In the genomic region with DNA sequence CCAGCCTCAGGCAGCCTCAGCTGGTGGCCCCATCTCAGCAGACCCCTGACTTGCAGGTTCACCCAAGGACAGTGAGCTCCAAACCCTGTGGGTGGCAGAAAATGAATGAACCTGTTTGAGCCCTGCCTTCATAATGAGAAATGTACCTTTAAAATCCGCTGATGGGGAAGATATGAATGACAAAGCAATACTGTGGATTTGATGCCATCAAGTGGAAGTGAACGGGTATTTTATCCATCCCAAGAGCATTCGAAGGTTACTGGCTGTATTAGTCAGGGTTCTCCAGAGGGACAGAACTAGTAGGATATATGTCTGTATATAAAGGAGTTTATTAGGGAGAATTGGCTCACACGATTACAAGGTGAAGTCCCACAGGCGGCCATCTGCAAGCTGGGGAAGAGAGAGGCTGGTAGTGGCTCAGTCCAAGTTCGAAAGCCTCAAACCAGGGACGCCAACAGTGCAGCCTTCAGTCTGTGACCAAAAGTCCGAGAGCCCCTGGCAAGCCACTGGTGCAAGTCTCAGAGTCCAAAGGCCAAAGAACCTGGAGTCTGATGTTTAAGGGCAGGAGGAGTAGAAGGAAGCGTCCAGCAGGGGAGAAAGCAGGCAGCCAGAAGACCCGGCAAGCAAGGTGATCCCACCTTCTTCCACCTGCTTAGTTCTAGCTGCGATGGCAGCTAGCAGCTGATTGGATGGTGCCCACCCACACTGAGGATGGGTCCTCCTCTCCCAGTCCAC, we compare ENCODE assay signal across 13 cellular contexts. TPM values are rescaled to one million over a fixed set of nuclear protein-coding genes. Genes with fewer than 3 reads are reported as not detected.
DNase-seq lines count a peak whose midpoint lies in the region; ATAC-seq and TF ChIP-seq lines count a peak whose summit lies in the region.
"Had no signal": no experiment of that assay in that cellular context is flagged by ENCODE, and none has a peak within 500 bp of the region (broad histone marks: within the 10 kb centered on the region; RNA-seq: fewer than 3 reads in every experiment).

No MANE protein-coding gene starts in this region.

- peaks cover 23 to 71% (median 30%) of the 10 kb centered on the region in 4 donors for H3K4me1 ChIP-seq in stomach

- TF ChIP-seq POLR2A in stomach (IDR thresholded peaks at IDR 0.05), result no peak

- H3K27me3 Mint-ChIP-seq in stimulated activated naive CD8-positive, alpha-beta T cell treated with anti-CD3 and anti-CD28 coated beads, Interleukin-15, Interleukin-2, amounts not matched to agents 100 ng/mL and 50 ng/mL, for 24 hours, result no peaks in the 10 kb centered on the region

- ATAC-seq in stimulated activated naive CD8-positive, alpha-beta T cell treated with anti-CD3 and anti-CD28 coated beads, Interleukin-15, Interleukin-2, amounts not matched to agents 100 U/mL and 50 U/mL, for 24 hours, result no peak
- no peak for ATAC-seq in GM21526 (IDR thresholded peaks at IDR 0.05; ENCODE audit: low FRiP score, unreplicated experiment)

- 66 to 76% (median 74%) methylated on average over 11 of the region's 11 CpGs for WGBS in stomach, 5 donors

- H3K4me3 Mint-ChIP-seq in stimulated activated naive CD8-positive, alpha-beta T cell treated with anti-CD3 and anti-CD28 coated beads, Interleukin-15, Interleukin-2, amounts not matched to agents 100 ng/mL and 50 ng/mL, for 24 hours, result peak overlapping the region; percentile 78

- no peaks in the 10 kb centered on the region for H3K36me3 ChIP-seq in WERI-Rb-1
- H3K36me3 ChIP-seq in stomach, result no peaks in the 10 kb centered on the region
- H3K36me3 ChIP-seq: uterus had no signal

- TF ChIP-seq CTCF in WERI-Rb-1 (IDR thresholded peaks at IDR 0.05; ENCODE audit: low read depth, low read length) (no peak), fibroblast of the aortic adventitia (IDR thresholded peaks at IDR 0.05; ENCODE audit: insufficient read depth, low read length) (no peak), stomach (IDR thresholded peaks at IDR 0.05) (no peak)

- H3K27ac ChIP-seq in WERI-Rb-1 (peak overlapping the region; percentile 80; the same call in 1 of the 2 replicates), stomach (peak overlapping the region in 4 of 5 donors; percentile 9 to 72 (median 38))
- H3K27ac ChIP-seq: KMS-11, uterus had no signal

- H3K27ac Mint-ChIP-seq in stimulated activated naive CD8-positive, alpha-beta T cell treated with anti-CD3 and anti-CD28 coated beads, Interleukin-15, Interleukin-2, amounts not matched to agents 100 ng/mL and 50 ng/mL, for 24 hours, result no peak overlapping the region
- H3K27ac Mint-ChIP-seq: progenitor cell of endocrine pancreas had no signal

- H3K36me3 Mint-ChIP-seq in stimulated activated naive CD8-positive, alpha-beta T cell treated with anti-CD3 and anti-CD28 coated beads, Interleukin-15, Interleukin-2, amounts not matched to agents 100 ng/mL and 50 ng/mL, for 24 hours (ENCODE audit: low read depth), result no peaks in the 10 kb centered on the region

- DNase-seq in stimulated activated naive CD8-positive, alpha-beta T cell treated with anti-CD3 and anti-CD28 coated beads, Interleukin-15, Interleukin-2, amounts not matched to agents 100 U/mL and 50 U/mL, for 24 hours, result no peak
- no peak for DNase-seq in WERI-Rb-1
- peak; percentile 13 for DNase-seq in fibroblast of the aortic adventitia (ENCODE audit: low read depth)
- DNase-seq in stomach, result no peak
- DNase-seq in ureter (ENCODE audit: low spot score), result no peak
- DNase-seq in NCI-H2196 (lab: John Stamatoyannopoulos, UW; ENCODE audit: unreplicated experiment), result no peak
- DNase-seq: NCI-H524, uterus had no signal

- intact Hi-C loops in stomach (cut with DNase I; ENCODE audit: low total_unique reads), result no loop called here

- H3K4me3 ChIP-seq in WERI-Rb-1 (ENCODE audit: low read depth, low read length), result no peak overlapping the region
- H3K4me3 ChIP-seq in fibroblast of the aortic adventitia (ENCODE audit: low read depth, low read length), result no peak overlapping the region
- H3K4me3 ChIP-seq in stomach, result no peak overlapping the region
- H3K4me3 ChIP-seq: uterus had no signal

- H3K9me3 ChIP-seq in WERI-Rb-1 (ENCODE audit: severe bottlenecking) (no peaks in the 10 kb centered on the region), stomach (no peaks in the 10 kb centered on the region)
- H3K9me3 ChIP-seq: uterus had no signal

- no peak for TF ChIP-seq EP300 in stomach (IDR thresholded peaks at IDR 0.05)

- no peaks in the 10 kb centered on the region for H3K27me3 ChIP-seq in WERI-Rb-1 (ENCODE audit: insufficient read depth, low read depth, severe bottlenecking)
- no peaks in the 10 kb centered on the region for H3K27me3 ChIP-seq in stomach
- H3K27me3 ChIP-seq: uterus had no signal

- peaks cover 91% of the 10 kb centered on the region for H3K4me1 Mint-ChIP-seq in stimulated activated naive CD8-positive, alpha-beta T cell treated with anti-CD3 and anti-CD28 coated beads, Interleukin-15, Interleukin-2, amounts not matched to agents 100 ng/mL and 50 ng/mL, for 24 hours (ENCODE audit: low read depth)

- H3K9me3 Mint-ChIP-seq in stimulated activated naive CD8-positive, alpha-beta T cell treated with anti-CD3 and anti-CD28 coated beads, Interleukin-15, Interleukin-2, amounts not matched to agents 100 ng/mL and 50 ng/mL, for 24 hours, result no peaks in the 10 kb centered on the region

RNA-seq across cellular contexts. Expression of a gene that starts 32.1 kb away (rescaled TPM):
- under 0.01 TPM in 1 of 2 replicates, not detected in the other for total RNA-seq in fibroblast of the aortic adventitia (ENCODE audit: low replicate concordance)
- total RNA-seq in stomach, result 1 to 10 TPM in 2 of 5 donors, under 1 TPM in 2, not detected in 1; 0.43 to 3.5 (median 1.00) TPM
- 1 to 10 TPM in 1 of 3 donors, under 1 TPM in 2; 0.56 to 1.2 (median 0.80) TPM for polyA plus RNA-seq in stomach
- 0.31 TPM for total RNA-seq in ureter
- total RNA-seq: kidney epithelial cell had no signal
